In genomic region chr5:177023247-177023703, GRCh38 we compare ENCODE assay signal across 1 cellular context.
TF ChIP-seq lines count a peak whose summit lies in the region.

No MANE protein-coding gene starts in this region.

TF ChIP-seq in GM12878, 131 proteins besides CTCF, POLR2A, EP300 and RAD21 (continued from another document):
- TF ChIP-seq TBL1XR1 (IDR thresholded peaks at IDR 0.05; ENCODE audit: low read depth, low read length), result no peak
